In genomic region chr12:65761301-65761700, GRCh38 we compare ENCODE assay signal across 24 cellular contexts.
A peak's percentile ranks its signal among the peaks of the same experiment; 100 is the strongest.
DNase-seq lines count a peak whose midpoint lies in the region; ATAC-seq lines count a peak whose summit lies in the region.
"Had no signal": no experiment of that assay in that cellular context is flagged by ENCODE, and none has a peak within 500 bp of the region (broad histone marks: within the 10 kb centered on the region; RNA-seq: fewer than 3 reads in every experiment).

No MANE protein-coding gene starts in this region.

- H3K9me3 ChIP-seq in SJCRH30 (replicated peaks), result no peaks in the 10 kb centered on the region
- H3K9me3 ChIP-seq: BLaER1 had no signal

- peak overlapping the region; percentile 28 for H4K8ac ChIP-seq in mesendoderm (ENCODE audit: low read depth, low read length)

- H2BK15ac ChIP-seq in mesendoderm (replicated peaks; ENCODE audit: low read depth), result no peak overlapping the region

- no peak overlapping the region for H2BK5ac ChIP-seq in mesendoderm (ENCODE audit: low read length)

- H3K23ac ChIP-seq in mesendoderm (ENCODE audit: low read length), result no peak overlapping the region

- no peaks in the 10 kb centered on the region for H3K79me1 ChIP-seq in mesendoderm (ENCODE audit: low read length)

- H3K4ac ChIP-seq in mesendoderm (ENCODE audit: low read depth, low read length), result no peak overlapping the region

- H3K4me1 ChIP-seq in SJCRH30 (peaks cover 18% of the 10 kb centered on the region), mesendoderm (ENCODE audit: control insufficient read depth, low read depth, low read length) (peaks cover 5% of the 10 kb centered on the region)
- H3K4me1 ChIP-seq: BLaER1 had no signal

- no CpG with 5 or more reads among the region's 2 CpGs for WGBS in mesendoderm (ENCODE audit: extremely low coverage, insufficient coverage, low lambda C conversion rate)

- peak; percentile 35 for DNase-seq in H7
- DNase-seq in SJCRH30, result peak; percentile 20 to 43
- DNase-seq in iPS DF 19.7 (ENCODE audit: low read depth, low spot score), result peak; percentile 97
- peak; percentile 95 for DNase-seq in mesendoderm
- no peak for DNase-seq in AG08396 (ENCODE audit: low spot score)
- DNase-seq: CD4-positive, CD25-positive, alpha-beta regulatory T cell; DMS153; DND-41; GM23248; Kasumi-1; NCI-H1417; NCI-H1694; NCI-H2029 treated with DMSO at 0.1 percent for 48 hours; NCI-H446 treated with DMSO at 0.1 percent for 48 hours; NCI-H526; OCI-M1; SIG-M5 had no signal

- no peaks in the 10 kb centered on the region for H3K36me3 ChIP-seq in H7 (replicated peaks; ENCODE audit: control insufficient read depth, insufficient read depth, low read length)
- H3K36me3 ChIP-seq in SJCRH30, result no peaks in the 10 kb centered on the region
- no peaks in the 10 kb centered on the region for H3K36me3 ChIP-seq in mesendoderm (ENCODE audit: control insufficient read depth, insufficient read depth, low read length)
- H3K36me3 ChIP-seq: BLaER1 had no signal

- no peak overlapping the region for H2AK5ac ChIP-seq in mesendoderm (ENCODE audit: low read length)

- peak overlapping the region; percentile 51 for H3K18ac ChIP-seq in mesendoderm (ENCODE audit: low read length)

- H3K56ac ChIP-seq in mesendoderm (ENCODE audit: low read length), result no peak overlapping the region

- H3K79me2 ChIP-seq in mesendoderm (ENCODE audit: control insufficient read depth, insufficient read depth, low read length), result no peaks in the 10 kb centered on the region

- H3K27ac ChIP-seq in SJCRH30, result no peak overlapping the region
- no peak overlapping the region for H3K27ac ChIP-seq in mesendoderm (ENCODE audit: low read depth, low read length)
- H3K27ac ChIP-seq: BLaER1, GM23248, HL-60 had no signal

- no peak overlapping the region for H3K4me3 ChIP-seq in H7 (ENCODE audit: insufficient read depth, low read depth, low read length)
- H3K4me3 ChIP-seq in SJCRH30, result no peak overlapping the region
- H3K4me3 ChIP-seq in mesendoderm (ENCODE audit: low read length), result no peak overlapping the region
- H3K4me3 ChIP-seq: BLaER1, GM23248, K562 had no signal

- H3K27me3 ChIP-seq in H7 (ENCODE audit: control insufficient read depth, insufficient read depth, low read length) (no peaks in the 10 kb centered on the region), SJCRH30 (no peaks in the 10 kb centered on the region), mesendoderm (ENCODE audit: insufficient read depth, low read length, poor library complexity) (no peaks in the 10 kb centered on the region)
- H3K27me3 ChIP-seq: BLaER1 had no signal

- no peak overlapping the region for H4K5ac ChIP-seq in mesendoderm (ENCODE audit: low read length)

- H2BK120ac ChIP-seq in mesendoderm (ENCODE audit: low read depth, low read length), result no peak overlapping the region

- H3K4me2 ChIP-seq in mesendoderm (ENCODE audit: low read length), result no peak overlapping the region
- H3K4me2 ChIP-seq: BLaER1 had no signal

- no peak for ATAC-seq in GM21381 (IDR thresholded peaks at IDR 0.05; ENCODE audit: unreplicated experiment)
- ATAC-seq in HG03442 (IDR thresholded peaks at IDR 0.05; ENCODE audit: unreplicated experiment), result no peak
- ATAC-seq: HCT116, K562, SK-N-SH treated with all-trans-retinoic acid at 6 μM for 48 hours had no signal

- H3K9ac ChIP-seq in mesendoderm (ENCODE audit: low read length), result no peak overlapping the region
- H3K9ac ChIP-seq: BLaER1, GM23248 had no signal
